ENCODE assay signal across 9 cellular contexts in genomic region chr20:25042531-25043498, GRCh38. TPM values are rescaled to one million over a fixed set of nuclear protein-coding genes. Genes with fewer than 3 reads are reported as not detected.
DNase-seq lines count a peak whose midpoint lies in the region; ATAC-seq and TF ChIP-seq lines count a peak whose summit lies in the region.
"Had no signal": no experiment of that assay in that cellular context is flagged by ENCODE, and none has a peak within 500 bp of the region (broad histone marks: within the 10 kb centered on the region; RNA-seq: fewer than 3 reads in every experiment).

No MANE protein-coding gene starts in this region.

- no peaks in the 10 kb centered on the region for H3K9me2 ChIP-seq in HCT116 (ENCODE audit: insufficient read depth)

- no peaks in the 10 kb centered on the region for H3K9me3 ChIP-seq in HCT116 (ENCODE audit: control insufficient read depth in 1 of 2, insufficient read depth in 1 of 2, low read depth in 1 of 2, low read length in 2 of 2)

- H3K4me3 ChIP-seq in HCT116 (replicated peaks in 1 of 2; ENCODE audit: low read depth in 1 of 2, low read length in 2 of 2) (no peak overlapping the region), NB4 (ENCODE audit: low read depth, low read length) (no peak overlapping the region)

- no peak for TF ChIP-seq CTCF in HCT116 (IDR thresholded peaks at IDR 0.05 in 2 of 3, conservative IDR thresholded peaks at IDR 0.05 in 1 of 3; ENCODE audit: borderline replicate concordance in 1 of 3, insufficient read depth in 1 of 3, low read depth in 2 of 3, low read length in 2 of 3)
- TF ChIP-seq CTCF in NB4 (IDR thresholded peaks at IDR 0.05; ENCODE audit: low read depth, low read length), result no peak

- peak overlapping the region; percentile 51 for H3K4me3 Mint-ChIP-seq in activated naive CD4-positive, alpha-beta T cell treated with anti-CD3 and anti-CD28 coated beads, Interleukin-2, amount 50 U/mL, for 24 hours

- no peaks in the 10 kb centered on the region for H3K36me3 Mint-ChIP-seq in activated naive CD4-positive, alpha-beta T cell treated with anti-CD3 and anti-CD28 coated beads, Interleukin-2, amount 50 U/mL, for 24 hours

- BruUV-seq in HCT116 (replicated peaks; lab: Mats Ljungman, UMichigan), result no TSS peak

- CTCF ChIA-PET in HCT116 (lab: Charles Lee), result no interaction called here

- no peaks in the 10 kb centered on the region for H4K20me1 ChIP-seq in HCT116 (ENCODE audit: insufficient read depth)

- peaks cover 47% of the 10 kb centered on the region for H3K4me1 Mint-ChIP-seq in activated naive CD4-positive, alpha-beta T cell treated with anti-CD3 and anti-CD28 coated beads, Interleukin-2, amount 50 U/mL, for 24 hours

- no peak for TF ChIP-seq POLR2A in HCT116 (IDR thresholded peaks at IDR 0.05; ENCODE audit: borderline replicate concordance, extremely low read depth, insufficient read depth, insufficient read length)
- TF ChIP-seq POLR2A in NB4 (IDR thresholded peaks at IDR 0.05; ENCODE audit: extremely low read depth, insufficient read length), result no peak

- DNase-seq in HCT116 (ENCODE audit: low read depth, low spot score) (no peak), NB4 (ENCODE audit: low read depth) (peak; percentile 92), midbrain (lab: John Stamatoyannopoulos, UW) (peak; percentile 27), hepatic stellate cell (ENCODE audit: low spot score) (no peak), dermis blood vessel endothelial cell (no peak), glomerular visceral epithelial cell (ENCODE audit: extremely low spot score) (no peak)

- no peaks in the 10 kb centered on the region for H3K27me3 ChIP-seq in HCT116 (ENCODE audit: insufficient read depth, low read length)

- peak; percentile 99 for ATAC-seq in GM18517 (IDR thresholded peaks at IDR 0.05; ENCODE audit: unreplicated experiment)
- ATAC-seq in HCT116, result peak; percentile 50

- H3K27ac ChIP-seq in HCT116 (ENCODE audit: low read depth, low read length), result no peak overlapping the region

- H3K79me2 ChIP-seq in HCT116 (ENCODE audit: insufficient read depth, low read length), result no peaks in the 10 kb centered on the region

- no peak overlapping the region for H2AFZ ChIP-seq in HCT116 (ENCODE audit: low read depth, low read length, poor library complexity, severe bottlenecking)

- peak overlapping the region; percentile 96 for H3K27ac Mint-ChIP-seq in activated naive CD4-positive, alpha-beta T cell treated with anti-CD3 and anti-CD28 coated beads, Interleukin-2, amount 50 U/mL, for 24 hours

- RAD21 ChIA-PET in HCT116 (lab: Charles Lee; ENCODE audit: low non-redundant PET in 1 of 2, low total read pairs in 2 of 2, uncharacterized antibody in 2 of 2, unreplicated experiment in 2 of 2), result no interaction called here

- no peaks in the 10 kb centered on the region for H3K4me1 ChIP-seq in HCT116 (ENCODE audit: control insufficient read depth in 1 of 2, insufficient read depth in 2 of 2, low read length in 2 of 2)

- intact Hi-C loops in HCT116 (cut with micrococcal nuclease), result no loop called here

- H3K9me3 Mint-ChIP-seq in activated naive CD4-positive, alpha-beta T cell treated with anti-CD3 and anti-CD28 coated beads, Interleukin-2, amount 50 U/mL, for 24 hours, result no peaks in the 10 kb centered on the region

- no peak overlapping the region for H3K4me2 ChIP-seq in HCT116 (ENCODE audit: low read length)

- no peak for TF ChIP-seq RAD21 in HCT116 (IDR thresholded peaks at IDR 0.05; ENCODE audit: low read depth)

- H3K9ac ChIP-seq in HCT116 (ENCODE audit: low read length), result no peak overlapping the region

- no peaks in the 10 kb centered on the region for H3K36me3 ChIP-seq in HCT116 (ENCODE audit: control insufficient read depth in 1 of 2, insufficient read depth in 2 of 2, low read length in 2 of 2)

- POLR2A ChIA-PET in HCT116 (lab: Charles Lee), result no interaction called here

- no peaks in the 10 kb centered on the region for H3K27me3 Mint-ChIP-seq in activated naive CD4-positive, alpha-beta T cell treated with anti-CD3 and anti-CD28 coated beads, Interleukin-2, amount 50 U/mL, for 24 hours

TF ChIP-seq in HCT116, 20 proteins besides CTCF, POLR2A, EP300 and RAD21:
- TF ChIP-seq MAX (IDR thresholded peaks at IDR 0.05) (no peak), CBX3 (IDR thresholded peaks at IDR 0.05; ENCODE audit: low read depth) (no peak), SRF (IDR thresholded peaks at IDR 0.05; ENCODE audit: low read depth) (no peak), REST (IDR thresholded peaks at IDR 0.05; ENCODE audit: low read depth) (no peak), CEBPB (IDR thresholded peaks at IDR 0.05; ENCODE audit: low read depth) (no peak), ZFX (IDR thresholded peaks at IDR 0.05) (no peak), ATF3 (IDR thresholded peaks at IDR 0.05) (no peak), EZH2 (IDR thresholded peaks at IDR 0.05) (no peak), SP1 (IDR thresholded peaks at IDR 0.05; ENCODE audit: low read depth) (no peak), EGR1 (IDR thresholded peaks at IDR 0.05; ENCODE audit: low read depth) (no peak), YY1 (IDR thresholded peaks at IDR 0.05; ENCODE audit: extremely low read depth, insufficient replicate concordance, low read depth, low read length) (no peak), ZNF274 (IDR thresholded peaks at IDR 0.05; ENCODE audit: low read depth, low read length) (no peak), SIN3A (IDR thresholded peaks at IDR 0.05; ENCODE audit: low read depth) (no peak)

RNA-seq across cellular contexts. Expression of gene ACSS1, which starts 15.1 kb away (rescaled TPM):
- total RNA-seq in HCT116 (2021; ENCODE audit: unreplicated experiment) (0.27 TPM), dermis blood vessel endothelial cell (39.6 and 52.1 TPM in 2 replicates)
- polyA plus RNA-seq in HCT116 (2012), result not detected in 2 replicates

RNA-seq across cellular contexts. Expression of gene VSX1, which starts 39.1 kb away (rescaled TPM):
- total RNA-seq in HCT116 (2021; ENCODE audit: unreplicated experiment) (not detected), dermis blood vessel endothelial cell (not detected in 2 replicates)
- polyA plus RNA-seq in HCT116 (2012), result not detected in 2 replicates
- total RNA-seq: frontal cortex had no signal

RNA-seq across cellular contexts. Expression of gene APMAP, which starts 50.3 kb away (rescaled TPM):
- total RNA-seq in HCT116 (2021; ENCODE audit: unreplicated experiment) (82.7 TPM), dermis blood vessel endothelial cell (90.7 and 94.6 TPM in 2 replicates)
- 71.6 and 86.6 TPM in 2 replicates for polyA plus RNA-seq in HCT116 (2012)

Comparison
In these comparisons a context has a peak if more than half of its experiments do, and no peak if none do; other contexts are left out.
1. DNase-seq: peak in NB4 (single experiment) and midbrain (single experiment); none in HCT116 (single experiment), hepatic stellate cell (single experiment), dermis blood vessel endothelial cell (single experiment) and glomerular visceral epithelial cell (single experiment).
2. RNA of gene ACSS1, which starts 15.1 kb away (total RNA-seq): 39.6 to 52.1 TPM in dermis blood vessel endothelial cell; 0.27 TPM in HCT116 (single experiment); every median in the first group is over 10 times any median in the second.